ENCODE assay signal across 19 cellular contexts in genomic region chr10:114616103-114616502, GRCh38.
"Had no signal": no experiment of that assay in that cellular context is flagged by ENCODE, and none has a peak within 500 bp of the region (broad histone marks: within the 10 kb centered on the region; RNA-seq: fewer than 3 reads in every experiment).

No MANE protein-coding gene starts in this region.

- H3K27ac ChIP-seq: coronary artery, hepatocyte, spleen, thoracic aorta, upper lobe of right lung had no signal

- H3K4me3 ChIP-seq: coronary artery, hepatocyte, spleen, thoracic aorta, upper lobe of right lung had no signal

- H3K27me3 Mint-ChIP-seq: activated B cell treated with CpG ODN at 0.5 μM for 24 hours had no signal

- H3K4me2 ChIP-seq: hepatocyte had no signal

- H3K27me3 ChIP-seq: hepatocyte, spleen, upper lobe of right lung had no signal

- H3K4me1 Mint-ChIP-seq: immature natural killer cell had no signal

- ATAC-seq: upper lobe of right lung had no signal

- H3K9me3 Mint-ChIP-seq: activated B cell treated with CpG ODN at 0.5 μM for 24 hours; activated naive CD4-positive, alpha-beta T cell treated with anti-CD3 and anti-CD28 coated beads, Interleukin-2, amount 10 ng/mL, durations not matched to agents 7 days and 5 days; activated naive CD8-positive, alpha-beta T cell treated with anti-CD3 and anti-CD28 coated beads, Interleukin-2, amount 50 U/mL, for 24 hours; immature natural killer cell; memory B cell; natural killer cell treated with Interleukin-12 subunit alpha and Interleukin-12 subunit beta and Interleukin-15 and Interleukin-18, amount 100 ng/mL, for 72 hours had no signal

- DNase-seq: activated B cell treated with CpG ODN at 0.5 μM for 24 hours; activated CD4-positive, alpha-beta T cell treated with anti-CD3 and anti-CD28 coated beads, Interleukin-2, amount 50 U/mL, for 4 hours; activated effector memory CD4-positive, alpha-beta T cell treated with anti-CD3 and anti-CD28 coated beads, Interleukin-2, amount 50 U/mL, for 16 hours; activated naive CD4-positive, alpha-beta T cell treated with anti-CD3 and anti-CD28 coated beads, Interleukin-2, amount 10 ng/mL, durations not matched to agents 7 days and 5 days; activated naive CD8-positive, alpha-beta T cell treated with anti-CD3 and anti-CD28 coated beads, Interleukin-2, amount 50 U/mL, for 24 hours; cerebellar nuclear complex; immature natural killer cell; retina; spleen; stimulated activated CD4-positive, alpha-beta T cell treated with anti-CD3 and anti-CD28 coated beads, Interleukin-4, amount 100 ng/mL, for 1 hour; stimulated activated naive CD4-positive, alpha-beta T cell; upper lobe of right lung had no signal

- H3K36me3 Mint-ChIP-seq: activated naive CD4-positive, alpha-beta T cell treated with anti-CD3 and anti-CD28 coated beads, Interleukin-2, amount 10 ng/mL, durations not matched to agents 7 days and 5 days; memory B cell; natural killer cell treated with Interleukin-12 subunit alpha and Interleukin-12 subunit beta and Interleukin-15 and Interleukin-18, amount 100 ng/mL, for 72 hours had no signal

- H2AFZ ChIP-seq: hepatocyte had no signal

- H3K9me3 ChIP-seq: spleen, thoracic aorta, upper lobe of right lung had no signal

- H3K4me3 Mint-ChIP-seq: activated CD4-positive, alpha-beta T cell treated with anti-CD3 and anti-CD28 coated beads for 36 hours; activated naive CD4-positive, alpha-beta T cell treated with anti-CD3 and anti-CD28 coated beads, Interleukin-2, amount 10 ng/mL, durations not matched to agents 7 days and 5 days; activated naive CD8-positive, alpha-beta T cell treated with anti-CD3 and anti-CD28 coated beads, Interleukin-2, amount 50 U/mL, for 24 hours; immature natural killer cell; memory B cell had no signal

- H3K27ac Mint-ChIP-seq: activated CD4-positive, alpha-beta T cell treated with anti-CD3 and anti-CD28 coated beads for 36 hours; activated naive CD4-positive, alpha-beta T cell treated with anti-CD3 and anti-CD28 coated beads, Interleukin-2, amount 10 ng/mL, durations not matched to agents 7 days and 5 days; immature natural killer cell; progenitor cell of endocrine pancreas had no signal

- H3K36me3 ChIP-seq: spleen, thoracic aorta, upper lobe of right lung had no signal
